In the genomic region with DNA sequence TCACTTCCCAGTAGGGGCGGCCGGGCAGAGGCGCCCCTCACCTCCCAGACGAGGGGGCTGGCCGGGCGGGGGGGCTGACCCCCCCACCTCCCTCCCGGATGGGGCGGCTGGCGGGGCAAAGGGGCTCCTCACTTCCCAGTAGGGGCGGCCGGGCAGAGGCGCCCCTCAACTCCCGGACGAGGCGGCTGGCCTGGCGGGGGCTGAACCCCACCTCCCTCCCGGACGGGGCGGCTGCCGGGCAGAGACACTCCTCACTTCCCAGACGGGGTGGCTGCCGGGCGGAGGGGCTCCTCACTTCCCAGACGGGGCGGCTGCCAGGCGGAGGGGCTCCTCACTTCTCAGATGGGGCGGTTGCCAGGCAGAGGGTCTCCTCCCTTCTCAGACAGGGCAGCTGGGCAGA, we compare ENCODE assay signal across 1 cellular context.
DNase-seq lines count a peak whose midpoint lies in the region; TF ChIP-seq lines count a peak whose summit lies in the region.
"Not testable (repeated sequence)": the region's sequence is repeated elsewhere in the genome, so short reads cannot be mapped to it uniquely, and the experiment has no call there.

No MANE protein-coding gene starts in this region.

- H3K36me3 Mint-ChIP-seq in chondrocyte (ENCODE audit: low read depth) = not testable (repeated sequence)

- H3K9me3 Mint-ChIP-seq in chondrocyte (ENCODE audit: low read depth) = peaks cover 11% of the 10 kb centered on the region

- not testable (repeated sequence) for H3K4me1 Mint-ChIP-seq in chondrocyte (ENCODE audit: low read depth)

- TF ChIP-seq CTCF in chondrocyte (IDR thresholded peaks at IDR 0.05) = not testable (repeated sequence)

- H3K27me3 Mint-ChIP-seq in chondrocyte (ENCODE audit: low read depth) = peaks cover 25% of the 10 kb centered on the region

- not testable (repeated sequence) for H3K27ac Mint-ChIP-seq in chondrocyte (ENCODE audit: unreplicated experiment)

- H3K4me3 Mint-ChIP-seq in chondrocyte (ENCODE audit: unreplicated experiment) = not testable (repeated sequence)

- peak; percentile 59 for DNase-seq in chondrocyte (ENCODE audit: low spot score)
